In genomic region chr2:39666489-39667141, GRCh38 we compare ENCODE assay signal across 8 cellular contexts.
A peak's percentile ranks its signal among the peaks of the same experiment; 100 is the strongest.
DNase-seq lines count a peak whose midpoint lies in the region; ATAC-seq lines count a peak whose summit lies in the region.

No MANE protein-coding gene starts in this region.

- peak overlapping the region; percentile 43 to 67 for H3K4me3 ChIP-seq in muscle layer of duodenum (ENCODE audit: low read depth in 1 of 2, low read length in 2 of 2)

- no peaks in the 10 kb centered on the region for H3K9me3 ChIP-seq in muscle layer of duodenum (ENCODE audit: control insufficient read depth in 1 of 2, low read length in 2 of 2)

- peaks cover 9% of the 10 kb centered on the region for H3K27me3 ChIP-seq in muscle layer of duodenum (ENCODE audit: low read depth, low read length)

- H3K4me1 ChIP-seq in muscle layer of duodenum (ENCODE audit: control insufficient read depth in 1 of 2, insufficient read depth in 2 of 2, low read length in 2 of 2), result peaks cover 0 to 8% of the 10 kb centered on the region in 2 donors

- no peaks in the 10 kb centered on the region for H3K36me3 ChIP-seq in muscle layer of duodenum (ENCODE audit: control insufficient read depth in 1 of 2, insufficient read depth in 2 of 2, low read length in 2 of 2)

- DNase-seq in AG08395 (ENCODE audit: low spot score), result peak; percentile 21
- no peak for DNase-seq in GF-D8 (lab: John Stamatoyannopoulos, UW)
- no peak for DNase-seq in stimulated activated naive CD4-positive, alpha-beta T cell (lab: John Stamatoyannopoulos, UW)

- ATAC-seq in HG03442 (IDR thresholded peaks at IDR 0.05; ENCODE audit: unreplicated experiment) (peak; percentile 4), HG03342 (IDR thresholded peaks at IDR 0.05; ENCODE audit: unreplicated experiment) (no peak), HG03354 (IDR thresholded peaks at IDR 0.05; ENCODE audit: poor library complexity, severe bottlenecking, unreplicated experiment) (no peak)

- H3K27ac ChIP-seq in cingulate gyrus (ENCODE audit: low read depth, low read length), result peak overlapping the region; percentile 67
- no peak overlapping the region for H3K27ac ChIP-seq in muscle layer of duodenum (ENCODE audit: low read length)
